Comparison of ENCODE assay signal across 23 cellular contexts in the genomic region with DNA sequence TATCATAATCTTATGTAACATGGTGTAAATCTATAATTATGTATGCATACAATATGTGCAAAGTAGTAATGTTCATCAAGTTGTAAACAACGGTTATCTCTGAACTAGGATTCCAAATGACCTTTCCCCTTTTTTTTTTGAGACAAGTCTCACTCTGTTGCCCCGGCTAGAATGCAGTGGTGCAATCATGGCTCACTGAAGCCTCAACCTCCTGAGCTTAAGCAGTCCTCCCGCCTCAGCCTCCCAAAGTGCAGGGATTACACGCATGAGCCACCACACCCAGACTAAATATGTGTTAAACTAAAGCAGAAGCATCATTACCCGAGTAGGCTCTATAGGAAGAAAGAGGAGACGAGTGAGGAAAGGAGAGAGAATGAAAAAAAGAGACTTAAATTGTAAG. TPM values are rescaled to one million over a fixed set of nuclear protein-coding genes. Genes with fewer than 3 reads are reported as not detected.
DNase-seq lines count a peak whose midpoint lies in the region; ATAC-seq, FAIRE-seq and TF ChIP-seq lines count a peak whose summit lies in the region.
"Had no signal": no experiment of that assay in that cellular context is flagged by ENCODE, and none has a peak within 500 bp of the region (broad histone marks: within the 10 kb centered on the region; RNA-seq: fewer than 3 reads in every experiment).

No MANE protein-coding gene starts in this region.

- in situ Hi-C loops in GM12878 (cut with MboI), result no loop called here

- DNase-seq in activated CD8-positive, alpha-beta memory T cell treated with anti-CD3 and anti-CD28 coated beads for 24 hours, result peak; percentile 1
- no peak for DNase-seq in activated CD8-positive, alpha-beta memory T cell treated with anti-CD3 and anti-CD28 coated beads, Interleukin-2, amount 50 U/mL, for 4 hours
- no peak for DNase-seq in GM12878 (ENCODE audit: low read depth, low spot score)
- peak; percentile 46 to 68 for DNase-seq in trophoblast cell
- no peak for DNase-seq in D721Med (ENCODE audit: insufficient read length, low spot score)
- DNase-seq: AML-193; Caco-2; Calu3; CD4-positive, alpha-beta T cell; CD8-positive, alpha-beta T cell; DMS 273 treated with DMSO at 0.1 percent for 48 hours; DMS153; DMS53; DMS79; DND-41; EL; GDM1 had no signal

- RAD21 ChIA-PET in GM12878 (lab: Charles Lee; ENCODE audit: unreplicated experiment), result no interaction called here

- no peak for TF ChIP-seq EP300 in GM12878 (IDR thresholded peaks at IDR 0.05; ENCODE audit: borderline replicate concordance in 1 of 2, control insufficient read depth in 1 of 2, low read depth in 2 of 2, low read length in 2 of 2)

- H3K4me2 ChIP-seq in GM12878 (ENCODE audit: control insufficient read depth, insufficient read depth) (no peak overlapping the region), trophoblast cell (ENCODE audit: low read length) (no peak overlapping the region)
- H3K4me2 ChIP-seq: A549; BLaER1 treated with 17β-estradiol and CSF1 and Interleukin-3, amounts not matched to agents 10 nM and 100 nM had no signal

- no peaks in the 10 kb centered on the region for H3K27me3 ChIP-seq in GM12878 (replicated peaks in 1 of 2; ENCODE audit: control insufficient read depth in 2 of 2, insufficient read depth in 2 of 2, low read length in 1 of 2)
- no peaks in the 10 kb centered on the region for H3K27me3 ChIP-seq in trophoblast cell (ENCODE audit: insufficient read depth, low read length)
- H3K27me3 ChIP-seq: BLaER1 treated with 17β-estradiol and CSF1 and Interleukin-3, amounts not matched to agents 10 nM and 100 nM had no signal

- H3K23ac ChIP-seq in trophoblast cell (ENCODE audit: low read length), result no peak overlapping the region

- H3K4ac ChIP-seq in trophoblast cell (ENCODE audit: low read depth, low read length), result no peak overlapping the region

- H3K4me1 ChIP-seq in GM12878 (ENCODE audit: control insufficient read depth, insufficient read depth, low read length) (no peaks in the 10 kb centered on the region), trophoblast cell (ENCODE audit: control insufficient read depth in 1 of 2, insufficient read depth in 2 of 2, low read length in 2 of 2) (no peaks in the 10 kb centered on the region)
- H3K4me1 ChIP-seq: A549, Caco-2 had no signal

- H3K79me2 ChIP-seq in GM12878 (ENCODE audit: control insufficient read depth, insufficient read depth, low read length) (no peaks in the 10 kb centered on the region), trophoblast cell (ENCODE audit: control insufficient read depth, insufficient read depth, low read length, poor library complexity) (no peaks in the 10 kb centered on the region)

- ATAC-seq in GM12878 (no peak), HG02678 (IDR thresholded peaks at IDR 0.05; ENCODE audit: unreplicated experiment) (no peak)
- ATAC-seq: A549; CD8-positive, alpha-beta T cell had no signal

- H3K9me3 ChIP-seq in GM12878 (replicated peaks; ENCODE audit: control insufficient read depth, insufficient read depth, low read length) (no peaks in the 10 kb centered on the region), trophoblast cell (ENCODE audit: insufficient read depth, low read depth, low read length) (no peaks in the 10 kb centered on the region)
- H3K9me3 ChIP-seq: A549; BLaER1 treated with 17β-estradiol and CSF1 and Interleukin-3, amounts not matched to agents 10 nM and 100 nM; Caco-2 had no signal

- H4K20me1 ChIP-seq in GM12878 (ENCODE audit: control insufficient read depth, insufficient read depth), result no peaks in the 10 kb centered on the region
- H4K20me1 ChIP-seq: BLaER1 treated with 17β-estradiol and CSF1 and Interleukin-3, amounts not matched to agents 10 nM and 100 nM had no signal

- no peak overlapping the region for H3K9ac ChIP-seq in GM12878 (ENCODE audit: control insufficient read depth, insufficient read depth, low read length)
- H3K9ac ChIP-seq in trophoblast cell (ENCODE audit: low read length), result no peak overlapping the region
- H3K9ac ChIP-seq: BLaER1 treated with 17β-estradiol and CSF1 and Interleukin-3, amounts not matched to agents 10 nM and 100 nM had no signal

- CTCF ChIA-PET in GM12878 (lab: Yijun Ruan, JAX), result no interaction called here

- H3K4me3 ChIP-seq in GM12878 (no peak overlapping the region), trophoblast cell (ENCODE audit: low read depth, low read length) (no peak overlapping the region)
- H3K4me3 ChIP-seq: A549; BLaER1 treated with 17β-estradiol and CSF1 and Interleukin-3, amounts not matched to agents 10 nM and 100 nM had no signal

- no peak overlapping the region for H4K12ac ChIP-seq in trophoblast cell (ENCODE audit: low read depth, low read length)

- TF ChIP-seq CTCF in GM12878 (IDR thresholded peaks at IDR 0.05 in 2 of 3, conservative IDR thresholded peaks at IDR 0.05 in 1 of 3; ENCODE audit: control insufficient read depth in 2 of 3, extremely low read depth in 1 of 3, insufficient read depth in 1 of 3, low read depth in 3 of 3, low read length in 3 of 3), result no peak
- TF ChIP-seq CTCF in D721Med (IDR thresholded peaks at IDR 0.05; ENCODE audit: insufficient read depth, missing control alignments), result no peak

- H3K14ac ChIP-seq in trophoblast cell (ENCODE audit: low read length), result no peak overlapping the region

- H2BK5ac ChIP-seq in trophoblast cell (ENCODE audit: low read depth, low read length, poor library complexity), result no peak overlapping the region

- BruUV-seq in GM12878 (replicated peaks; lab: Mats Ljungman, UMichigan), result no TSS peak

- POLR2A ChIA-PET in GM12878 (lab: Charles Lee), result interaction anchor here (0.6 kb wide), 1 partner anchor 117 kb away, joined by 3 read pairs; no protein-coding TSS in a partner anchor

- intact Hi-C loops in GM12878 (cut with micrococcal nuclease; ENCODE audit: unreplicated experiment), result no loop called here

- no peak overlapping the region for H4K8ac ChIP-seq in trophoblast cell (ENCODE audit: low read depth, low read length)

- FAIRE-seq in GM12878 (lab: Jason Lieb, UNC), result peak; percentile 62
- FAIRE-seq in D721Med (lab: Jason Lieb, UNC), result no peak
- FAIRE-seq: A549, GM19239 had no signal

- H3K79me1 ChIP-seq in trophoblast cell (ENCODE audit: low read length), result no peaks in the 10 kb centered on the region

- 37% methylated on average over 6 of the region's 6 CpGs for WGBS in GM12878 (ENCODE audit: insufficient coverage, insufficient replicate concordance, low lambda C conversion rate, missing lambda C conversion rate)
- no CpG with 5 or more reads among the region's 6 CpGs for WGBS in trophoblast cell (ENCODE audit: extremely low coverage, insufficient coverage, insufficient read length)

- H2AFZ ChIP-seq in GM12878 (ENCODE audit: control insufficient read depth, low read depth, low read length), result no peak overlapping the region
- H2AFZ ChIP-seq in trophoblast cell (ENCODE audit: insufficient read depth, low read length, poor library complexity), result no peak overlapping the region

- no peak overlapping the region for H2BK120ac ChIP-seq in trophoblast cell (ENCODE audit: insufficient read depth, low read length, poor library complexity)

- no peak for TF ChIP-seq POLR2A in GM12878 (IDR thresholded peaks at IDR 0.05; ENCODE audit: low read depth, low read length)

- no peak overlapping the region for H4K91ac ChIP-seq in trophoblast cell (ENCODE audit: low read depth, low read length)

- H3K18ac ChIP-seq in trophoblast cell (ENCODE audit: low read length), result no peak overlapping the region

- SMC1A ChIA-PET in GM12878 (lab: Charles Lee; ENCODE audit: uncharacterized antibody, unreplicated experiment), result no interaction called here

- H3K27ac ChIP-seq in GM12878 (ENCODE audit: control insufficient read depth, insufficient read depth) (no peak overlapping the region), trophoblast cell (ENCODE audit: low read depth, low read length) (no peak overlapping the region)
- H3K27ac ChIP-seq: 22Rv1; A549; BLaER1 treated with 17β-estradiol and CSF1 and Interleukin-3, amounts not matched to agents 10 nM and 100 nM; C4-2B had no signal

- H2BK12ac ChIP-seq in trophoblast cell (ENCODE audit: low read length), result no peak overlapping the region

- H3K36me3 ChIP-seq in GM12878 (ENCODE audit: control insufficient read depth in 2 of 2, insufficient read depth in 2 of 2, low read length in 1 of 2) (no peaks in the 10 kb centered on the region), trophoblast cell (ENCODE audit: control insufficient read depth in 1 of 2, insufficient read depth in 2 of 2, low read length in 2 of 2) (no peaks in the 10 kb centered on the region)
- H3K36me3 ChIP-seq: BLaER1 treated with 17β-estradiol and CSF1 and Interleukin-3, amounts not matched to agents 10 nM and 100 nM had no signal

- no peak overlapping the region for H2AK5ac ChIP-seq in trophoblast cell (ENCODE audit: low read length)

- no peak for TF ChIP-seq RAD21 in GM12878 (IDR thresholded peaks at IDR 0.05; ENCODE audit: insufficient read depth, low read depth, low read length)

TF ChIP-seq in GM12878, 131 proteins besides CTCF, POLR2A, EP300 and RAD21 (continues in another document):
- TF ChIP-seq NRF1 (conservative IDR thresholded peaks at IDR 0.05; ENCODE audit: low read depth, low read length) (no peak), HCFC1 (IDR thresholded peaks at IDR 0.05; ENCODE audit: low read length) (no peak), CBX3 (IDR thresholded peaks at IDR 0.05; ENCODE audit: borderline replicate concordance, low read depth) (no peak), IKZF2 (IDR thresholded peaks at IDR 0.05) (no peak)

RNA-seq across cellular contexts. Expression of gene KMT2C, which starts 7.8 kb away (rescaled TPM):
- total RNA-seq in GM12878 (2013; cell fraction: nucleolus; rRNA removed), result 533 and 539 TPM in 2 replicates
- total RNA-seq in GM12878 (2014; rRNA removed) (18.6 and 23.9 TPM in 2 replicates), GM12878 (2014; rRNA removed; fragmentation: Illumina TruSeq; extraction: Trizol) (22.5 and 24.4 TPM in 2 replicates), GM12878 (2021) (45.2 and 51.0 TPM in 2 replicates)
- 20.5 TPM for polyA plus RNA-seq in GM12878 (2011; ENCODE audit: low read depth)
- polyA plus RNA-seq in GM12878 (2011; rRNA removed) (20.1 and 21.5 TPM in 2 replicates), GM12878 (2014; fragmentation: Illumina TruSeq; extraction: Trizol) (23.2 and 27.7 TPM in 2 replicates), GM12878 (2014; fragmentation: Nextera tagmentation; extraction: Ambion mirVana) (10 to 100 TPM in 1 of 2 experiments, 1 to 10 TPM in 1; 3.3 to 11.0 TPM), GM12878 (2014; rRNA removed) (16.4 and 19.7 TPM in 2 replicates), GM12878 (2016; fragmentation: Nextera tagmentation; extraction: Ambion mirVana) (10 to 100 TPM; 10.9 to 14.4 TPM)
- polyA plus RNA-seq in GM12878 (2011; cell fraction: cytosol; rRNA removed), result 19.0 and 25.0 TPM in 2 replicates
- 45.9 and 55.3 TPM in 2 replicates for polyA plus RNA-seq in GM12878 (2011; cell fraction: nucleus; rRNA removed)
- 18.9 and 21.4 TPM in 2 replicates for polyA plus RNA-seq in GM12878 (2012)
- polyA minus RNA-seq in GM12878 (2011; rRNA and poly(A)+ RNA removed), result 90.8 and 145 TPM in 2 replicates
- polyA minus RNA-seq in GM12878 (2011; cell fraction: cytosol; rRNA and poly(A)+ RNA removed), result 31.4 and 32.6 TPM in 2 replicates
- polyA minus RNA-seq in GM12878 (2011; cell fraction: nucleus; rRNA and poly(A)+ RNA removed), result 97.8 and 125 TPM in 2 replicates
- 26.4 and 28.2 TPM in 2 replicates for polyA plus RNA-seq in trophoblast cell (2013)

Comparison
In these comparisons a context has a peak if more than half of its experiments do, and no peak if none do; other contexts are left out.
1. DNase-seq: peak in activated CD8-positive, alpha-beta memory T cell treated with anti-CD3 and anti-CD28 coated beads for 24 hours (single experiment) and trophoblast cell (2 of 2); none in activated CD8-positive, alpha-beta memory T cell treated with anti-CD3 and anti-CD28 coated beads, Interleukin-2, amount 50 U/mL, for 4 hours (single experiment), GM12878 (single experiment) and D721Med (single experiment).